ENCODE assay signal across 15 cellular contexts in genomic region chr6:40349092-40349491, GRCh38.
DNase-seq lines count a peak whose midpoint lies in the region; ATAC-seq and TF ChIP-seq lines count a peak whose summit lies in the region.
"Had no signal": no experiment of that assay in that cellular context is flagged by ENCODE, and none has a peak within 500 bp of the region (broad histone marks: within the 10 kb centered on the region; RNA-seq: fewer than 3 reads in every experiment).

No MANE protein-coding gene starts in this region.

- DNase-seq in EL (peak; percentile 13), NCI-H69 (lab: John Stamatoyannopoulos, UW) (peak; percentile 54), fibroblast of pulmonary artery (ENCODE audit: low read depth) (peak; percentile 28), prostate gland (ENCODE audit: low spot score) (peak; percentile 2), RWPE1 (ENCODE audit: low spot score) (no peak)
- no peak for DNase-seq in stimulated activated CD4-positive, alpha-beta T cell treated with anti-CD3 and anti-CD28 coated beads, Interleukin-4, amount 100 ng/mL, for 24 hours
- DNase-seq: activated B cell treated with CpG ODN at 0.5 μM for 24 hours; activated CD8-positive, alpha-beta memory T cell treated with anti-CD3 and anti-CD28 coated beads, Interleukin-2, amount 50 U/mL, for 4 hours; Calu3; central memory CD4-positive, alpha-beta T cell; hippocampal formation had no signal

- intact Hi-C loops in prostate gland (cut with DNase I), result no loop called here

- H3K27ac ChIP-seq in prostate gland (no peak overlapping the region), RWPE1 (no peak overlapping the region)
- H3K27ac ChIP-seq: neutrophil, thoracic aorta had no signal

- ATAC-seq in GM19023 (IDR thresholded peaks at IDR 0.05; ENCODE audit: unreplicated experiment) (no peak), HG03280 (IDR thresholded peaks at IDR 0.05; ENCODE audit: unreplicated experiment) (no peak)

- H3K27me3 ChIP-seq in prostate gland (replicated peaks; ENCODE audit: insufficient read depth), result no peaks in the 10 kb centered on the region
- H3K27me3 ChIP-seq: neutrophil had no signal

- no peak for TF ChIP-seq POLR2A in prostate gland (IDR thresholded peaks at IDR 0.05)

- POLR2A ChIA-PET in RWPE1 (lab: Yijun Ruan, JAX; ENCODE audit: low non-redundant PET), result no interaction called here

- no peak overlapping the region for H3K4me3 ChIP-seq in fibroblast of pulmonary artery (replicated peaks; ENCODE audit: low read depth, low read length)
- H3K4me3 ChIP-seq in prostate gland, result no peak overlapping the region
- H3K4me3 ChIP-seq: thoracic aorta had no signal

- no peaks in the 10 kb centered on the region for H3K36me3 ChIP-seq in prostate gland
- H3K36me3 ChIP-seq: neutrophil, thoracic aorta had no signal

- CTCF ChIA-PET in RWPE1 (lab: Yijun Ruan, JAX), result no interaction called here

- H3K4me1 ChIP-seq in prostate gland (replicated peaks), result no peaks in the 10 kb centered on the region

- TF ChIP-seq CTCF in fibroblast of pulmonary artery (IDR thresholded peaks at IDR 0.05; ENCODE audit: low read length, missing control alignments) (no peak), prostate gland (IDR thresholded peaks at IDR 0.05) (no peak), RWPE1 (conservative IDR thresholded peaks at IDR 0.05; ENCODE audit: low read depth) (no peak)

- H3K9me3 ChIP-seq in prostate gland, result no peaks in the 10 kb centered on the region
- H3K9me3 ChIP-seq: neutrophil, thoracic aorta had no signal

- 54% methylated on average over 6 of the region's 6 CpGs for WGBS in prostate gland

Comparison
In these comparisons a context has a peak if more than half of its experiments do, and no peak if none do; other contexts are left out.
1. DNase-seq: peak in EL (single experiment), NCI-H69 (single experiment), fibroblast of pulmonary artery (single experiment) and prostate gland (single experiment); none in stimulated activated CD4-positive, alpha-beta T cell treated with anti-CD3 and anti-CD28 coated beads, Interleukin-4, amount 100 ng/mL, for 24 hours (single experiment) and RWPE1 (single experiment).